Comparison of ENCODE assay signal across 2 cellular contexts in the genomic region with DNA sequence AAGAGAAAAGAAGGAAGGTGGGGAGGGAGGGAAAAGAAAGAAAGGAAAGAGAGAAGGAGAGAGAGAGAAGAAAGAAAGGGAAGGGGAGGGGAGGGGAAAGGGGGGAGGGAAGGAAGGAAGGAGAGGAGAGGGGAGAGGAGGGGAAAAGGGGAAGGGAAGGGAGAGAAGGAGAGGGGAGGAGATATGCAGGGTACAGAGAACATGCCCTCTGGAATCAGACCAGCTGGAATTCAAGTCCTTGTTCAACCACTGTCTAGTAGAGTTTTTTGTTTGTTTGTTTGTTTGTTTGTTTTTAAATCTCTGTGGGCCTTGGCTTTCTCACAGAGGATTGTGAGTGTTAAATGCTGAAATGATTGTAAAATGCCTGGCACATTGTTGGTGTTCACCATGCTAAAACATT.
TF ChIP-seq lines count a peak whose summit lies in the region.

No MANE protein-coding gene starts in this region.

TF ChIP-seq in K562, 482 proteins besides CTCF, POLR2A, EP300 and RAD21:
- TF ChIP-seq NCOA4 (IDR thresholded peaks at IDR 0.05; ENCODE audit: partially characterized antibody) (no peak), SNIP1 (IDR thresholded peaks at IDR 0.05; ENCODE audit: low read depth) (no peak), FIP1L1 (IDR thresholded peaks at IDR 0.05; ENCODE audit: low read depth, low read length, poor library complexity, severe bottlenecking) (no peak)
- TF ChIP-seq, protein P1, sequence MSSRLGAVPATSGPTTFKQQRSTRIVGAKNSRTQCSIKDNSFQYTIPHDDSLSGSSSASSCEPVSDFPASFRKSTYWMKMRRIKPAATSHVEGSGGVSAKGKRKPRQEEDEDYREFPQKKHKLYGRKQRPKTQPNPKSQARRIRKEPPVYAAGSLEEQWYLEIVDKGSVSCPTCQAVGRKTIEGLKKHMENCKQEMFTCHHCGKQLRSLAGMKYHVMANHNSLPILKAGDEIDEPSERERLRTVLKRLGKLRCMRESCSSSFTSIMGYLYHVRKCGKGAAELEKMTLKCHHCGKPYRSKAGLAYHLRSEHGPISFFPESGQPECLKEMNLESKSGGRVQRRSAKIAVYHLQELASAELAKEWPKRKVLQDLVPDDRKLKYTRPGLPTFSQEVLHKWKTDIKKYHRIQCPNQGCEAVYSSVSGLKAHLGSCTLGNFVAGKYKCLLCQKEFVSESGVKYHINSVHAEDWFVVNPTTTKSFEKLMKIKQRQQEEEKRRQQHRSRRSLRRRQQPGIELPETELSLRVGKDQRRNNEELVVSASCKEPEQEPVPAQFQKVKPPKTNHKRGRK (tag; IDR thresholded peaks at IDR 0.05): peak; percentile 13; the same call in 1 of the 2 replicates
TF ChIP-seq in K562: peak in this region for 1.

TF ChIP-seq in H1, 55 proteins besides CTCF, POLR2A, EP300 and RAD21:
- no peak for TF ChIP-seq CBX5 (IDR thresholded peaks at IDR 0.05; ENCODE audit: low read depth, low read length)
- TF ChIP-seq, protein P2, sequence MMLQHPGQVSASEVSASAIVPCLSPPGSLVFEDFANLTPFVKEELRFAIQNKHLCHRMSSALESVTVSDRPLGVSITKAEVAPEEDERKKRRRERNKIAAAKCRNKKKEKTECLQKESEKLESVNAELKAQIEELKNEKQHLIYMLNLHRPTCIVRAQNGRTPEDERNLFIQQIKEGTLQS (IDR thresholded peaks at IDR 0.05; ENCODE audit: insufficient read depth, low read depth, low read length): no peak
- no peak for TF ChIP-seq CHD7 (IDR thresholded peaks at IDR 0.05; ENCODE audit: insufficient replicate concordance, low read length)
TF ChIP-seq in H1: peak in this region for 0.
